In the genomic region with DNA sequence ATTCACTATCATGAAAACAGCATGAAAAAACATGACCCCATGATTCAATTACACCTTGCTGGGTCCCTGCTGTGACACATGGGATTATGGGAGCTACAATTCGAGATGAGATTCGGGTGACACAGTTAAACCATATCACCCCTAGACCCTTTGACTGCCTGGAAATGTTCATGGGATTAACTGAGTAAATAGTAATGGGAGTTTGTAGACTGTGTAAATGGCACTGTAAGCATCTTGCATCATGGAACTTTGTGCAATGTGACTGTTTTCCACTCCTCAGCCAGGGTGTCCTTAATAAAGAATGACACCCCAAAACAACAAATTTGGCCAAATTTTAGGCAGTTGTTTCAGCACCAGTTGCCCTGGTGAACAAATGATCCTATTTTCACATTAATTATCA, we compare ENCODE assay signal across 1 cellular context.
TF ChIP-seq lines count a peak whose summit lies in the region.

No MANE protein-coding gene starts in this region.

TF ChIP-seq in HepG2, 621 proteins besides CTCF, POLR2A, EP300 and RAD21 (continued from another document and continues in another):
- TF ChIP-seq, protein P1, sequence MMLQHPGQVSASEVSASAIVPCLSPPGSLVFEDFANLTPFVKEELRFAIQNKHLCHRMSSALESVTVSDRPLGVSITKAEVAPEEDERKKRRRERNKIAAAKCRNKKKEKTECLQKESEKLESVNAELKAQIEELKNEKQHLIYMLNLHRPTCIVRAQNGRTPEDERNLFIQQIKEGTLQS (CRISPR knock-in tag; IDR thresholded peaks at IDR 0.05) = 0 out of 2 replicates have a peak, but pooled peaks have one; percentile 31
- TF ChIP-seq, protein P2, sequence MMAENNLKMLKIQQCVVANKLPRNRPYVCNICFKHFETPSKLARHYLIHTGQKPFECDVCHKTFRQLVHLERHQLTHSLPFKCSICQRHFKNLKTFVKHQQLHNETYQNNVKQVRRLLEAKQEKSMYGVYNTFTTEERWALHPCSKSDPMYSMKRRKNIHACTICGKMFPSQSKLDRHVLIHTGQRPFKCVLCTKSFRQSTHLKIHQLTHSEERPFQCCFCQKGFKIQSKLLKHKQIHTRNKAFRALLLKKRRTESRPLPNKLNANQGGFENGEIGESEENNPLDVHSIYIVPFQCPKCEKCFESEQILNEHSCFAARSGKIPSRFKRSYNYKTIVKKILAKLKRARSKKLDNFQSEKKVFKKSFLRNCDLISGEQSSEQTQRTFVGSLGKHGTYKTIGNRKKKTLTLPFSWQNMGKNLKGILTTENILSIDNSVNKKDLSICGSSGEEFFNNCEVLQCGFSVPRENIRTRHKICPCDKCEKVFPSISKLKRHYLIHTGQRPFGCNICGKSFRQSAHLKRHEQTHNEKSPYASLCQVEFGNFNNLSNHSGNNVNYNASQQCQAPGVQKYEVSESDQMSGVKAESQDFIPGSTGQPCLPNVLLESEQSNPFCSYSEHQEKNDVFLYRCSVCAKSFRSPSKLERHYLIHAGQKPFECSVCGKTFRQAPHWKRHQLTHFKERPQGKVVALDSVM (CRISPR knock-in tag; IDR thresholded peaks at IDR 0.05) = no peak
- TF ChIP-seq, protein P3, sequence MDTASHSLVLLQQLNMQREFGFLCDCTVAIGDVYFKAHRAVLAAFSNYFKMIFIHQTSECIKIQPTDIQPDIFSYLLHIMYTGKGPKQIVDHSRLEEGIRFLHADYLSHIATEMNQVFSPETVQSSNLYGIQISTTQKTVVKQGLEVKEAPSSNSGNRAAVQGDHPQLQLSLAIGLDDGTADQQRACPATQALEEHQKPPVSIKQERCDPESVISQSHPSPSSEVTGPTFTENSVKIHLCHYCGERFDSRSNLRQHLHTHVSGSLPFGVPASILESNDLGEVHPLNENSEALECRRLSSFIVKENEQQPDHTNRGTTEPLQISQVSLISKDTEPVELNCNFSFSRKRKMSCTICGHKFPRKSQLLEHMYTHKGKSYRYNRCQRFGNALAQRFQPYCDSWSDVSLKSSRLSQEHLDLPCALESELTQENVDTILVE (CRISPR knock-in tag; IDR thresholded peaks at IDR 0.05) = no peak
- TF ChIP-seq ZNF674 (CRISPR knock-in tag; IDR thresholded peaks at IDR 0.05; ENCODE audit: low read depth) (no peak), SNAI1 (CRISPR knock-in tag; IDR thresholded peaks at IDR 0.05; ENCODE audit: borderline replicate concordance) (no peak), TCF7 (IDR thresholded peaks at IDR 0.05; ENCODE audit: low read depth) (0 out of 2 replicates have a peak, but pooled peaks have one; percentile 46), MIXL1 (CRISPR knock-in tag; IDR thresholded peaks at IDR 0.05) (no peak), DNMT1 (CRISPR knock-in tag; IDR thresholded peaks at IDR 0.05) (no peak), SRF (IDR thresholded peaks at IDR 0.05; ENCODE audit: low read depth, low read length) (no peak), SIX4 (CRISPR knock-in tag; IDR thresholded peaks at IDR 0.05) (no peak), ZNF569 (CRISPR knock-in tag; IDR thresholded peaks at IDR 0.05; ENCODE audit: borderline replicate concordance) (no peak), ZNF367 (CRISPR knock-in tag; IDR thresholded peaks at IDR 0.05; ENCODE audit: borderline replicate concordance) (no peak), ELF3 (CRISPR knock-in tag; IDR thresholded peaks at IDR 0.05) (peak; percentile 37; the same call in 1 of the 2 replicates), KDM5B (CRISPR knock-in tag; IDR thresholded peaks at IDR 0.05; ENCODE audit: borderline replicate concordance) (no peak), AHR (CRISPR knock-in tag; IDR thresholded peaks at IDR 0.05) (no peak), KLF16 (CRISPR knock-in tag; IDR thresholded peaks at IDR 0.05) (peak in 1 of 2 experiments; percentile 63; a peak in 1 of 4 replicates), MED1 (CRISPR knock-in tag; IDR thresholded peaks at IDR 0.05) (peak; percentile 84), ZNF317 (CRISPR knock-in tag; IDR thresholded peaks at IDR 0.05) (0 out of 2 replicates have a peak, but pooled peaks have one; percentile 32), SRSF1 (optimal IDR thresholded peaks at IDR 0.05; ENCODE audit: low read depth, low read length) (no peak), ATAD3A (CRISPR knock-in tag; IDR thresholded peaks at IDR 0.05) (no peak), CHCHD3 (CRISPR knock-in tag; IDR thresholded peaks at IDR 0.05) (no peak), KDM3A (CRISPR knock-in tag; IDR thresholded peaks at IDR 0.05; ENCODE audit: low read depth) (no peak; the same call in 1 of the 2 replicates), HDAC6 (IDR thresholded peaks at IDR 0.05; ENCODE audit: low read depth, low read length) (no peak), GATA4 (IDR thresholded peaks at IDR 0.05; ENCODE audit: borderline replicate concordance, low read depth) (no peak), NR2C2 (CRISPR knock-in tag; IDR thresholded peaks at IDR 0.05; ENCODE audit: borderline replicate concordance) (no peak; the same call in 1 of the 2 replicates)
- TF ChIP-seq, protein P4, sequence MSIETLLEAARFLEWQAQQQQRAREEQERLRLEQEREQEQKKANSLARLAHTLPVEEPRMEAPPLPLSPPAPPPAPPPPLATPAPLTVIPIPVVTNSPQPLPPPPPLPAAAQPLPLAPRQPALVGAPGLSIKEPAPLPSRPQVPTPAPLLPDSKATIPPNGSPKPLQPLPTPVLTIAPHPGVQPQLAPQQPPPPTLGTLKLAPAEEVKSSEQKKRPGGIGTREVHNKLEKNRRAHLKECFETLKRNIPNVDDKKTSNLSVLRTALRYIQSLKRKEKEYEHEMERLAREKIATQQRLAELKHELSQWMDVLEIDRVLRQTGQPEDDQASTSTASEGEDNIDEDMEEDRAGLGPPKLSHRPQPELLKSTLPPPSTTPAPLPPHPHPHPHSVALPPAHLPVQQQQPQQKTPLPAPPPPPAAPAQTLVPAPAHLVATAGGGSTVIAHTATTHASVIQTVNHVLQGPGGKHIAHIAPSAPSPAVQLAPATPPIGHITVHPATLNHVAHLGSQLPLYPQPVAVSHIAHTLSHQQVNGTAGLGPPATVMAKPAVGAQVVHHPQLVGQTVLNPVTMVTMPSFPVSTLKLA (IDR thresholded peaks at IDR 0.05) = no peak
- TF ChIP-seq, protein P5, sequence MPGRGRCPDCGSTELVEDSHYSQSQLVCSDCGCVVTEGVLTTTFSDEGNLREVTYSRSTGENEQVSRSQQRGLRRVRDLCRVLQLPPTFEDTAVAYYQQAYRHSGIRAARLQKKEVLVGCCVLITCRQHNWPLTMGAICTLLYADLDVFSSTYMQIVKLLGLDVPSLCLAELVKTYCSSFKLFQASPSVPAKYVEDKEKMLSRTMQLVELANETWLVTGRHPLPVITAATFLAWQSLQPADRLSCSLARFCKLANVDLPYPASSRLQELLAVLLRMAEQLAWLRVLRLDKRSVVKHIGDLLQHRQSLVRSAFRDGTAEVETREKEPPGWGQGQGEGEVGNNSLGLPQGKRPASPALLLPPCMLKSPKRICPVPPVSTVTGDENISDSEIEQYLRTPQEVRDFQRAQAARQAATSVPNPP (CRISPR knock-in tag; IDR thresholded peaks at IDR 0.05) = no peak
- TF ChIP-seq, protein P6, sequence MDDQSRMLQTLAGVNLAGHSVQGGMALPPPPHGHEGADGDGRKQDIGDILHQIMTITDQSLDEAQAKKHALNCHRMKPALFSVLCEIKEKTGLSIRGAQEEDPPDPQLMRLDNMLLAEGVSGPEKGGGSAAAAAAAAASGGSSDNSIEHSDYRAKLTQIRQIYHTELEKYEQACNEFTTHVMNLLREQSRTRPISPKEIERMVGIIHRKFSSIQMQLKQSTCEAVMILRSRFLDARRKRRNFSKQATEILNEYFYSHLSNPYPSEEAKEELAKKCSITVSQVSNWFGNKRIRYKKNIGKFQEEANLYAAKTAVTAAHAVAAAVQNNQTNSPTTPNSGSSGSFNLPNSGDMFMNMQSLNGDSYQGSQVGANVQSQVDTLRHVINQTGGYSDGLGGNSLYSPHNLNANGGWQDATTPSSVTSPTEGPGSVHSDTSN (CRISPR knock-in tag; IDR thresholded peaks at IDR 0.05; ENCODE audit: borderline replicate concordance) = no peak
- TF ChIP-seq, protein P7, sequence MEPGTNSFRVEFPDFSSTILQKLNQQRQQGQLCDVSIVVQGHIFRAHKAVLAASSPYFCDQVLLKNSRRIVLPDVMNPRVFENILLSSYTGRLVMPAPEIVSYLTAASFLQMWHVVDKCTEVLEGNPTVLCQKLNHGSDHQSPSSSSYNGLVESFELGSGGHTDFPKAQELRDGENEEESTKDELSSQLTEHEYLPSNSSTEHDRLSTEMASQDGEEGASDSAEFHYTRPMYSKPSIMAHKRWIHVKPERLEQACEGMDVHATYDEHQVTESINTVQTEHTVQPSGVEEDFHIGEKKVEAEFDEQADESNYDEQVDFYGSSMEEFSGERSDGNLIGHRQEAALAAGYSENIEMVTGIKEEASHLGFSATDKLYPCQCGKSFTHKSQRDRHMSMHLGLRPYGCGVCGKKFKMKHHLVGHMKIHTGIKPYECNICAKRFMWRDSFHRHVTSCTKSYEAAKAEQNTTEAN (CRISPR knock-in tag; conservative IDR thresholded peaks at IDR 0.05) = 0 out of 2 replicates have a peak, but pooled peaks have one; percentile 39
- TF ChIP-seq, protein P8, sequence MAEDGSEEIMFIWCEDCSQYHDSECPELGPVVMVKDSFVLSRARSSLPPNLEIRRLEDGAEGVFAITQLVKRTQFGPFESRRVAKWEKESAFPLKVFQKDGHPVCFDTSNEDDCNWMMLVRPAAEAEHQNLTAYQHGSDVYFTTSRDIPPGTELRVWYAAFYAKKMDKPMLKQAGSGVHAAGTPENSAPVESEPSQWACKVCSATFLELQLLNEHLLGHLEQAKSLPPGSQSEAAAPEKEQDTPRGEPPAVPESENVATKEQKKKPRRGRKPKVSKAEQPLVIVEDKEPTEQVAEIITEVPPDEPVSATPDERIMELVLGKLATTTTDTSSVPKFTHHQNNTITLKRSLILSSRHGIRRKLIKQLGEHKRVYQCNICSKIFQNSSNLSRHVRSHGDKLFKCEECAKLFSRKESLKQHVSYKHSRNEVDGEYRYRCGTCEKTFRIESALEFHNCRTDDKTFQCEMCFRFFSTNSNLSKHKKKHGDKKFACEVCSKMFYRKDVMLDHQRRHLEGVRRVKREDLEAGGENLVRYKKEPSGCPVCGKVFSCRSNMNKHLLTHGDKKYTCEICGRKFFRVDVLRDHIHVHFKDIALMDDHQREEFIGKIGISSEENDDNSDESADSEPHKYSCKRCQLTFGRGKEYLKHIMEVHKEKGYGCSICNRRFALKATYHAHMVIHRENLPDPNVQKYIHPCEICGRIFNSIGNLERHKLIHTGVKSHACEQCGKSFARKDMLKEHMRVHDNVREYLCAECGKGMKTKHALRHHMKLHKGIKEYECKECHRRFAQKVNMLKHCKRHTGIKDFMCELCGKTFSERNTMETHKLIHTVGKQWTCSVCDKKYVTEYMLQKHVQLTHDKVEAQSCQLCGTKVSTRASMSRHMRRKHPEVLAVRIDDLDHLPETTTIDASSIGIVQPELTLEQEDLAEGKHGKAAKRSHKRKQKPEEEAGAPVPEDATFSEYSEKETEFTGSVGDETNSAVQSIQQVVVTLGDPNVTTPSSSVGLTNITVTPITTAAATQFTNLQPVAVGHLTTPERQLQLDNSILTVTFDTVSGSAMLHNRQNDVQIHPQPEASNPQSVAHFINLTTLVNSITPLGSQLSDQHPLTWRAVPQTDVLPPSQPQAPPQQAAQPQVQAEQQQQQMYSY (CRISPR knock-in tag; IDR thresholded peaks at IDR 0.05) = no peak
- TF ChIP-seq, protein P9, sequence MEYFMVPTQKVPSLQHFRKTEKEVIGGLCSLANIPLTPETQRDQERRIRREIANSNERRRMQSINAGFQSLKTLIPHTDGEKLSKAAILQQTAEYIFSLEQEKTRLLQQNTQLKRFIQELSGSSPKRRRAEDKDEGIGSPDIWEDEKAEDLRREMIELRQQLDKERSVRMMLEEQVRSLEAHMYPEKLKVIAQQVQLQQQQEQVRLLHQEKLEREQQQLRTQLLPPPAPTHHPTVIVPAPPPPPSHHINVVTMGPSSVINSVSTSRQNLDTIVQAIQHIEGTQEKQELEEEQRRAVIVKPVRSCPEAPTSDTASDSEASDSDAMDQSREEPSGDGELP (IDR thresholded peaks at IDR 0.05; ENCODE audit: borderline replicate concordance, low read depth) = no peak
- TF ChIP-seq, protein P10, sequence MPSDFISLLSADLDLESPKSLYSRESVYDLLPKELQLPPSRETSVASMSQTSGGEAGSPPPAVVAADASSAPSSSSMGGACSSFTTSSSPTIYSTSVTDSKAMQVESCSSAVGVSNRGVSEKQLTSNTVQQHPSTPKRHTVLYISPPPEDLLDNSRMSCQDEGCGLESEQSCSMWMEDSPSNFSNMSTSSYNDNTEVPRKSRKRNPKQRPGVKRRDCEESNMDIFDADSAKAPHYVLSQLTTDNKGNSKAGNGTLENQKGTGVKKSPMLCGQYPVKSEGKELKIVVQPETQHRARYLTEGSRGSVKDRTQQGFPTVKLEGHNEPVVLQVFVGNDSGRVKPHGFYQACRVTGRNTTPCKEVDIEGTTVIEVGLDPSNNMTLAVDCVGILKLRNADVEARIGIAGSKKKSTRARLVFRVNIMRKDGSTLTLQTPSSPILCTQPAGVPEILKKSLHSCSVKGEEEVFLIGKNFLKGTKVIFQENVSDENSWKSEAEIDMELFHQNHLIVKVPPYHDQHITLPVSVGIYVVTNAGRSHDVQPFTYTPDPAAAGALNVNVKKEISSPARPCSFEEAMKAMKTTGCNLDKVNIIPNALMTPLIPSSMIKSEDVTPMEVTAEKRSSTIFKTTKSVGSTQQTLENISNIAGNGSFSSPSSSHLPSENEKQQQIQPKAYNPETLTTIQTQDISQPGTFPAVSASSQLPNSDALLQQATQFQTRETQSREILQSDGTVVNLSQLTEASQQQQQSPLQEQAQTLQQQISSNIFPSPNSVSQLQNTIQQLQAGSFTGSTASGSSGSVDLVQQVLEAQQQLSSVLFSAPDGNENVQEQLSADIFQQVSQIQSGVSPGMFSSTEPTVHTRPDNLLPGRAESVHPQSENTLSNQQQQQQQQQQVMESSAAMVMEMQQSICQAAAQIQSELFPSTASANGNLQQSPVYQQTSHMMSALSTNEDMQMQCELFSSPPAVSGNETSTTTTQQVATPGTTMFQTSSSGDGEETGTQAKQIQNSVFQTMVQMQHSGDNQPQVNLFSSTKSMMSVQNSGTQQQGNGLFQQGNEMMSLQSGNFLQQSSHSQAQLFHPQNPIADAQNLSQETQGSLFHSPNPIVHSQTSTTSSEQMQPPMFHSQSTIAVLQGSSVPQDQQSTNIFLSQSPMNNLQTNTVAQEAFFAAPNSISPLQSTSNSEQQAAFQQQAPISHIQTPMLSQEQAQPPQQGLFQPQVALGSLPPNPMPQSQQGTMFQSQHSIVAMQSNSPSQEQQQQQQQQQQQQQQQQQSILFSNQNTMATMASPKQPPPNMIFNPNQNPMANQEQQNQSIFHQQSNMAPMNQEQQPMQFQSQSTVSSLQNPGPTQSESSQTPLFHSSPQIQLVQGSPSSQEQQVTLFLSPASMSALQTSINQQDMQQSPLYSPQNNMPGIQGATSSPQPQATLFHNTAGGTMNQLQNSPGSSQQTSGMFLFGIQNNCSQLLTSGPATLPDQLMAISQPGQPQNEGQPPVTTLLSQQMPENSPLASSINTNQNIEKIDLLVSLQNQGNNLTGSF (CRISPR knock-in tag; IDR thresholded peaks at IDR 0.05) = no peak
- TF ChIP-seq, protein P11, sequence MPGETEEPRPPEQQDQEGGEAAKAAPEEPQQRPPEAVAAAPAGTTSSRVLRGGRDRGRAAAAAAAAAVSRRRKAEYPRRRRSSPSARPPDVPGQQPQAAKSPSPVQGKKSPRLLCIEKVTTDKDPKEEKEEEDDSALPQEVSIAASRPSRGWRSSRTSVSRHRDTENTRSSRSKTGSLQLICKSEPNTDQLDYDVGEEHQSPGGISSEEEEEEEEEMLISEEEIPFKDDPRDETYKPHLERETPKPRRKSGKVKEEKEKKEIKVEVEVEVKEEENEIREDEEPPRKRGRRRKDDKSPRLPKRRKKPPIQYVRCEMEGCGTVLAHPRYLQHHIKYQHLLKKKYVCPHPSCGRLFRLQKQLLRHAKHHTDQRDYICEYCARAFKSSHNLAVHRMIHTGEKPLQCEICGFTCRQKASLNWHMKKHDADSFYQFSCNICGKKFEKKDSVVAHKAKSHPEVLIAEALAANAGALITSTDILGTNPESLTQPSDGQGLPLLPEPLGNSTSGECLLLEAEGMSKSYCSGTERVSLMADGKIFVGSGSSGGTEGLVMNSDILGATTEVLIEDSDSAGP (CRISPR knock-in tag; IDR thresholded peaks at IDR 0.05; ENCODE audit: borderline replicate concordance) = no peak
